ENCODE assay signal across 9 cellular contexts in the genomic region with DNA sequence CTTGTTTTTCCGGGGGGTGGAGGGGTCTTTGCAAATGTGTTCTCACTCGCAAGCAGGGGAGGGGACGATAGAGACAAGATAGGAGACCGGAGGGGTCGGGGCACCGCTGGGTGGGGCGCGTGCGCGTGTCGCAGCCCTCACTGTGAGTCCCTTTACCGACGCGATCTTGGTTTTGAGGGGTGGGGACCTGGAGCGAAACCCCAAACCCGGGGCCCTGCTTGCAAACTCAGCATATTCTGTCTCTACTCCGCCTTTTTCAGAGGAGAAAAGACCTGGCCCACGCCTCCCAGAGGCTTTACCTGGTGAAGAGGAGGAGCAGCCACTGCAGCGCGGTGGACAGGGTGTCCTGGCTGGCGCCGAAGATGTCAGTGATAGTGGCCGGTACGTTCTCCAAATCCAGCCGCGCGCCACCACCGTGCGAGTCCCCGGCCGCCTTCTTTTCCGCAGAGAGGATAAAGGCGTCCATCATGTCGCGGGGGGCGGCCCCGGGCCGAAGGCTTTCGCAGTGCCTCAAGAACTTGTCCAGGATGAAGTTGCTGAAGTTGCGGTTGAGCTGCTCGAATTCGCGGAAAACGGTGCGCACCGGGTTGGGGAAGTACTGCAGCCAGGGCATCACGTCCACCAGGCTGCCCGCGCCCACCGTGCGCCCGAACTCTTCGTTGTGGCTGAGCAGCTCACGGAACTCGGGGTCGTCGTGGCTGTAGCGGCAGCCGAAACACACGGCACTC. TPM values are rescaled to one million over a fixed set of nuclear protein-coding genes. Genes with fewer than 3 reads are reported as not detected.
A peak's percentile ranks its signal among the peaks of the same experiment; 100 is the strongest.
DNase-seq lines count a peak whose midpoint lies in the region; ATAC-seq, FAIRE-seq and TF ChIP-seq lines count a peak whose summit lies in the region.
"Had no signal": no experiment of that assay in that cellular context is flagged by ENCODE, and none has a peak within 500 bp of the region (broad histone marks: within the 10 kb centered on the region; RNA-seq: fewer than 3 reads in every experiment).

No MANE protein-coding gene starts in this region.

- peak; percentile 6 for DNase-seq in stimulated activated CD4-positive, alpha-beta T cell treated with anti-CD3 and anti-CD28 coated beads, Interleukin-4, amount 100 ng/mL, for 1 hour
- DNase-seq in stimulated activated CD4-positive, alpha-beta T cell treated with anti-CD3 and anti-CD28 coated beads, Interleukin-4, amount 100 ng/mL, for 4 hours, result no peak
- DNase-seq in endothelial cell (ENCODE audit: low spot score), result no peak
- DNase-seq in naive B cell, result no peak
- no peak for DNase-seq in activated CD4-positive, CD25-positive, alpha-beta regulatory T cell (lab: John Stamatoyannopoulos, UW)
- DNase-seq in medulla oblongata (ENCODE audit: extremely low spot score), result no peak
- no peak for DNase-seq in frontal cortex (ENCODE audit: low spot score in 2 of 2)
- DNase-seq: SJCRH30 had no signal

- H3K4me3 Mint-ChIP-seq in endothelial cell (ENCODE audit: unreplicated experiment) (peak overlapping the region; percentile 52), naive B cell (peak overlapping the region; percentile 56 to 90 (median 72))

- no peak for FAIRE-seq in frontal cortex (lab: Jason Lieb, UNC)

- H3K27me3 Mint-ChIP-seq in endothelial cell (ENCODE audit: unreplicated experiment) (peaks cover 20% of the 10 kb centered on the region), naive B cell (peaks cover 33 to 62% (median 41%) of the 10 kb centered on the region in 3 donors)

- no peaks in the 10 kb centered on the region for H3K9me3 Mint-ChIP-seq in endothelial cell (ENCODE audit: unreplicated experiment)
- peaks cover 0 to 2% (median 0%) of the 10 kb centered on the region in 7 donors for H3K9me3 Mint-ChIP-seq in naive B cell

- H3K27ac Mint-ChIP-seq in endothelial cell (ENCODE audit: unreplicated experiment), result no peak overlapping the region
- H3K27ac Mint-ChIP-seq in naive B cell, result peak overlapping the region in 1 of 6 donors; percentile 27

- H3K4me1 Mint-ChIP-seq in endothelial cell (ENCODE audit: unreplicated experiment), result peaks cover 16% of the 10 kb centered on the region
- peaks cover 12 to 28% (median 27%) of the 10 kb centered on the region in 3 donors for H3K4me1 Mint-ChIP-seq in naive B cell

- H3K36me3 Mint-ChIP-seq in endothelial cell (ENCODE audit: low read depth, unreplicated experiment) (no peaks in the 10 kb centered on the region), naive B cell (no peaks in the 10 kb centered on the region)

- no peak for TF ChIP-seq CTCF in endothelial cell (IDR thresholded peaks at IDR 0.05; ENCODE audit: unreplicated experiment)

- no peak for ATAC-seq in naive B cell (ENCODE audit: low read depth in 2 of 2)
- no peak for ATAC-seq in GM18517 (IDR thresholded peaks at IDR 0.05; ENCODE audit: unreplicated experiment)

RNA-seq across cellular contexts. Expression of gene CYP1B1, which starts 1.7 kb away (rescaled TPM):
- total RNA-seq in endothelial cell (ENCODE audit: unreplicated experiment), result 1.2 TPM
- polyA plus RNA-seq in naive B cell (ENCODE audit: low read depth in 6 of 6), result 1 to 10 TPM in 2 of 6 donors, under 1 TPM in 2, not detected in 2; 0.20 to 2.4 (median 0.87) TPM
- total RNA-seq in frontal cortex, result 7.3 TPM
- total RNA-seq: SJCRH30 had no signal
